In genomic region chr4:3251691-3252479, GRCh38 we compare ENCODE assay signal across 15 cellular contexts. TPM values are rescaled to one million over a fixed set of nuclear protein-coding genes. Genes with fewer than 3 reads are reported as not detected.
DNase-seq lines count a peak whose midpoint lies in the region; ATAC-seq, FAIRE-seq and TF ChIP-seq lines count a peak whose summit lies in the region.
"Had no signal": no experiment of that assay in that cellular context is flagged by ENCODE, and none has a peak within 500 bp of the region (broad histone marks: within the 10 kb centered on the region; RNA-seq: fewer than 3 reads in every experiment).

No MANE protein-coding gene starts in this region.

- H3K4me2 ChIP-seq in BLaER1, result peak overlapping the region; percentile 62

- TF ChIP-seq CTCF in left ventricle myocardium inferior (IDR thresholded peaks at IDR 0.05; ENCODE audit: borderline replicate concordance) (no peak), pancreas (IDR thresholded peaks at IDR 0.05) (no peak)

- peak overlapping the region; percentile 24; the same call in 1 of the 2 replicates for H3K9ac ChIP-seq in BLaER1

- ATAC-seq in pancreas (no peak), HG03432 (IDR thresholded peaks at IDR 0.05; ENCODE audit: unreplicated experiment) (no peak), HG03045 (IDR thresholded peaks at IDR 0.05; ENCODE audit: unreplicated experiment) (no peak)

- intact Hi-C loops in left ventricle myocardium inferior (cut with micrococcal nuclease), result no loop called here
- intact Hi-C loops in pancreas (cut with DNase I), result no loop called here

- H3K9me3 ChIP-seq in BLaER1 (no peaks in the 10 kb centered on the region), left ventricle myocardium inferior (replicated peaks) (no peaks in the 10 kb centered on the region), pancreas (no peaks in the 10 kb centered on the region)
- H3K9me3 ChIP-seq: colonic mucosa, thyroid gland had no signal

- peak overlapping the region; percentile 62 for H3K27ac ChIP-seq in BLaER1
- no peak overlapping the region for H3K27ac ChIP-seq in left ventricle myocardium inferior (replicated peaks)
- H3K27ac ChIP-seq in pancreas, result no peak overlapping the region
- H3K27ac ChIP-seq: colonic mucosa had no signal

- H3K4me3 ChIP-seq in BLaER1, result no peak overlapping the region
- H3K4me3 ChIP-seq in left ventricle myocardium inferior, result no peak overlapping the region
- H3K4me3 ChIP-seq in pancreas, result no peak overlapping the region
- H3K4me3 ChIP-seq: colonic mucosa, thyroid gland had no signal

- no peak for FAIRE-seq in pancreas (lab: Jason Lieb, UNC)

- DNase-seq in NCI-H69 (lab: John Stamatoyannopoulos, UW), result peak; percentile 9
- DNase-seq in left ventricle myocardium inferior, result peak; percentile 5
- peak in 4 of 6 donors; percentile 7 to 51 (median 26) for DNase-seq in pancreas
- no peak for DNase-seq in NCI-H2107 treated with DMSO at 0.1 percent for 48 hours (lab: John Stamatoyannopoulos, UW; ENCODE audit: unreplicated experiment)
- DNase-seq: activated CD4-positive, alpha-beta T cell treated with anti-CD3 and anti-CD28 coated beads, Interleukin-2, amount 50 U/mL, for 4 hours; colonic mucosa; KG1; NCI-H146; NCI-H774; occipital lobe; stimulated activated CD4-positive, alpha-beta T cell treated with anti-CD3 and anti-CD28 coated beads, Interleukin-2, amount 100 ng/mL, for 48 hours had no signal

- H3K4me1 ChIP-seq in BLaER1, result peaks cover 64% of the 10 kb centered on the region
- no peaks in the 10 kb centered on the region for H3K4me1 ChIP-seq in left ventricle myocardium inferior
- no peaks in the 10 kb centered on the region for H3K4me1 ChIP-seq in pancreas
- H3K4me1 ChIP-seq: colonic mucosa had no signal

- 93 to 98% methylated on average over 11 of the region's 11 CpGs for WGBS in pancreas, 2 donors

- H3K27me3 ChIP-seq in BLaER1 (no peaks in the 10 kb centered on the region), left ventricle myocardium inferior (ENCODE audit: low read depth) (no peaks in the 10 kb centered on the region), pancreas (no peaks in the 10 kb centered on the region)
- H3K27me3 ChIP-seq: colonic mucosa, thyroid gland had no signal

- H4K20me1 ChIP-seq in BLaER1, result no peaks in the 10 kb centered on the region

- H3K36me3 ChIP-seq in BLaER1 (0 out of 2 replicates have a peak, but pooled peaks cover 4% of the 10 kb centered on the region), left ventricle myocardium inferior (peaks cover 10% of the 10 kb centered on the region), pancreas (peaks cover 0 to 7% (median 0%) of the 10 kb centered on the region in 3 donors)
- H3K36me3 ChIP-seq: colonic mucosa, thyroid gland had no signal

RNA-seq across cellular contexts. Expression of gene MSANTD1, which starts 2.9 kb away (rescaled TPM):
- total RNA-seq in left ventricle myocardium inferior, result 0.44 TPM
- total RNA-seq in pancreas, result 1 to 10 TPM in 2 of 6 donors, under 1 TPM in 4; 0.54 to 1.6 (median 0.88) TPM
- polyA plus RNA-seq in pancreas, result 1 to 10 TPM; 1.3 to 2.9 TPM

RNA-seq across cellular contexts. Expression of gene RGS12, which starts 40.9 kb away (rescaled TPM):
- total RNA-seq in left ventricle myocardium inferior, result 13.4 TPM
- 10 to 100 TPM in 2 of 6 donors, 1 to 10 TPM in 4; 4.6 to 19.4 (median 8.3) TPM for total RNA-seq in pancreas
- polyA plus RNA-seq in pancreas, result 10 to 100 TPM; 21.3 to 21.6 TPM
